ENCODE assay signal across 1 cellular context in genomic region chr22:36277482-36278291, GRCh38.
A peak's percentile ranks its signal among the peaks of the same experiment; 100 is the strongest.
TF ChIP-seq lines count a peak whose summit lies in the region.

No MANE protein-coding gene starts in this region.

TF ChIP-seq in HepG2, 621 proteins besides CTCF, POLR2A, EP300 and RAD21 (continued from another document and continues in another):
- TF ChIP-seq ZNF281 (CRISPR knock-in tag; IDR thresholded peaks at IDR 0.05; ENCODE audit: borderline replicate concordance) (peak; percentile 52; the same call in 1 of the 2 replicates), KDM5B (CRISPR knock-in tag; IDR thresholded peaks at IDR 0.05; ENCODE audit: borderline replicate concordance) (no peak), PRPF4 (IDR thresholded peaks at IDR 0.05; ENCODE audit: low read depth, low read length, poor library complexity, severe bottlenecking) (no peak), RFXAP (CRISPR knock-in tag; IDR thresholded peaks at IDR 0.05; ENCODE audit: borderline replicate concordance) (0 out of 2 replicates have a peak, but pooled peaks have one; percentile 37), ELF3 (CRISPR knock-in tag; IDR thresholded peaks at IDR 0.05) (peak; percentile 59; the same call in 1 of the 2 replicates), SOX6 (IDR thresholded peaks at IDR 0.05) (no peak), SOX6 (CRISPR knock-in tag; IDR thresholded peaks at IDR 0.05) (peak; percentile 39; the same call in 1 of the 2 replicates), ZC3H4 (CRISPR knock-in tag; IDR thresholded peaks at IDR 0.05; ENCODE audit: borderline replicate concordance) (0 out of 2 replicates have a peak, but pooled peaks have one; percentile 31), PATZ1 (CRISPR knock-in tag; IDR thresholded peaks at IDR 0.05) (0 out of 2 replicates have a peak, but pooled peaks have one; percentile 54), HOXA3 (CRISPR knock-in tag; IDR thresholded peaks at IDR 0.05) (peak; percentile 21; the same call in 1 of the 2 replicates), KDM2A (CRISPR knock-in tag; IDR thresholded peaks at IDR 0.05; ENCODE audit: borderline replicate concordance, low read depth) (0 out of 2 replicates have a peak, but pooled peaks have one; percentile 21), PBX3 (CRISPR knock-in tag; IDR thresholded peaks at IDR 0.05; ENCODE audit: borderline replicate concordance) (no peak), ZBTB10 (CRISPR knock-in tag; IDR thresholded peaks at IDR 0.05; ENCODE audit: borderline replicate concordance) (peak; percentile 53; the same call in 1 of the 2 replicates), IRF2 (CRISPR knock-in tag; IDR thresholded peaks at IDR 0.05) (peak; percentile 34; the same call in 1 of the 2 replicates), RBM39 (IDR thresholded peaks at IDR 0.05; ENCODE audit: low read depth, low read length, poor library complexity, severe bottlenecking) (peak; percentile 45), ZBTB33 (CRISPR knock-in tag; IDR thresholded peaks at IDR 0.05) (peak; percentile 77), ZNF572 (CRISPR knock-in tag; IDR thresholded peaks at IDR 0.05) (no peak), ZNF740 (CRISPR knock-in tag; IDR thresholded peaks at IDR 0.05) (peak; percentile 73; the same call in 1 of the 2 replicates), ZNF280B (CRISPR knock-in tag; IDR thresholded peaks at IDR 0.05; ENCODE audit: borderline replicate concordance) (no peak), GFI1 (CRISPR knock-in tag; IDR thresholded peaks at IDR 0.05; ENCODE audit: borderline replicate concordance) (0 out of 2 replicates have a peak, but pooled peaks have one; percentile 38), POLR2G (IDR thresholded peaks at IDR 0.05; ENCODE audit: low read depth, low read length) (peak; percentile 51; the same call in 1 of the 2 replicates), ZBTB38 (CRISPR knock-in tag; IDR thresholded peaks at IDR 0.05) (peak; percentile 84), ZFP91 (CRISPR knock-in tag; IDR thresholded peaks at IDR 0.05; ENCODE audit: borderline replicate concordance) (peak; percentile 24; the same call in 1 of the 2 replicates), GATAD2A (CRISPR knock-in tag; IDR thresholded peaks at IDR 0.05) (0 out of 2 replicates have a peak, but pooled peaks have one; percentile 14), YY1 (IDR thresholded peaks at IDR 0.05; ENCODE audit: insufficient read depth, insufficient replicate concordance, low read depth, low read length) (peak; percentile 52), SMC3 (IDR thresholded peaks at IDR 0.05; ENCODE audit: low read length) (peak; percentile 48; the same call in 1 of the 2 replicates), GABPB1 (CRISPR knock-in tag; IDR thresholded peaks at IDR 0.05) (peak; percentile 30; the same call in 1 of the 2 replicates), HNF4A (CRISPR knock-in tag; IDR thresholded peaks at IDR 0.05) (peak; percentile 6; the same call in 1 of the 2 replicates), PLRG1 (conservative IDR thresholded peaks at IDR 0.05) (no peak), ARID5B (CRISPR knock-in tag; IDR thresholded peaks at IDR 0.05) (peak; percentile 36; the same call in 1 of the 2 replicates), STAG1 (CRISPR knock-in tag; IDR thresholded peaks at IDR 0.05) (peak; percentile 70), ZNF12 (CRISPR knock-in tag; IDR thresholded peaks at IDR 0.05) (no peak), MTA3 (CRISPR knock-in tag; IDR thresholded peaks at IDR 0.05) (no peak), NR2F1 (CRISPR knock-in tag; IDR thresholded peaks at IDR 0.05) (no peak), AGO2 (optimal IDR thresholded peaks at IDR 0.05; ENCODE audit: low read depth, low read length) (peak; percentile 77)
